ENCODE assay signal across 1 cellular context in genomic region chr1:226381226-226381998, GRCh38.
TF ChIP-seq lines count a peak whose summit lies in the region.

No MANE protein-coding gene starts in this region.

TF ChIP-seq in HepG2, 621 proteins besides CTCF, POLR2A, EP300 and RAD21:
- TF ChIP-seq RCOR2 (CRISPR knock-in tag; IDR thresholded peaks at IDR 0.05) (no peak), NBN (conservative IDR thresholded peaks at IDR 0.05) (no peak), HNF4G (IDR thresholded peaks at IDR 0.05; ENCODE audit: borderline replicate concordance, low read depth, low read length) (no peak), HNF4G (CRISPR knock-in tag; IDR thresholded peaks at IDR 0.05; ENCODE audit: borderline replicate concordance, low read depth) (no peak), ZNF7 (CRISPR knock-in tag; IDR thresholded peaks at IDR 0.05) (no peak), ZBTB8A (CRISPR knock-in tag; IDR thresholded peaks at IDR 0.05; ENCODE audit: borderline replicate concordance, low read depth) (no peak), KDM4B (CRISPR knock-in tag; IDR thresholded peaks at IDR 0.05) (no peak), ZNF572 (CRISPR knock-in tag; IDR thresholded peaks at IDR 0.05) (no peak), ZBTB2 (CRISPR knock-in tag; IDR thresholded peaks at IDR 0.05; ENCODE audit: low read depth) (no peak), KDM5A (IDR thresholded peaks at IDR 0.05; ENCODE audit: borderline replicate concordance, low read length) (no peak), SYNCRIP (IDR thresholded peaks at IDR 0.05; ENCODE audit: insufficient read depth, low read depth, low read length) (no peak), RFX5 (IDR thresholded peaks at IDR 0.05; ENCODE audit: low read depth, low read length) (no peak), SRY (CRISPR knock-in tag; IDR thresholded peaks at IDR 0.05) (no peak), HDAC1 (CRISPR knock-in tag; IDR thresholded peaks at IDR 0.05) (no peak), HOXA3 (CRISPR knock-in tag; IDR thresholded peaks at IDR 0.05) (no peak)
